Comparison of ENCODE assay signal across 1 cellular context in the genomic region with DNA sequence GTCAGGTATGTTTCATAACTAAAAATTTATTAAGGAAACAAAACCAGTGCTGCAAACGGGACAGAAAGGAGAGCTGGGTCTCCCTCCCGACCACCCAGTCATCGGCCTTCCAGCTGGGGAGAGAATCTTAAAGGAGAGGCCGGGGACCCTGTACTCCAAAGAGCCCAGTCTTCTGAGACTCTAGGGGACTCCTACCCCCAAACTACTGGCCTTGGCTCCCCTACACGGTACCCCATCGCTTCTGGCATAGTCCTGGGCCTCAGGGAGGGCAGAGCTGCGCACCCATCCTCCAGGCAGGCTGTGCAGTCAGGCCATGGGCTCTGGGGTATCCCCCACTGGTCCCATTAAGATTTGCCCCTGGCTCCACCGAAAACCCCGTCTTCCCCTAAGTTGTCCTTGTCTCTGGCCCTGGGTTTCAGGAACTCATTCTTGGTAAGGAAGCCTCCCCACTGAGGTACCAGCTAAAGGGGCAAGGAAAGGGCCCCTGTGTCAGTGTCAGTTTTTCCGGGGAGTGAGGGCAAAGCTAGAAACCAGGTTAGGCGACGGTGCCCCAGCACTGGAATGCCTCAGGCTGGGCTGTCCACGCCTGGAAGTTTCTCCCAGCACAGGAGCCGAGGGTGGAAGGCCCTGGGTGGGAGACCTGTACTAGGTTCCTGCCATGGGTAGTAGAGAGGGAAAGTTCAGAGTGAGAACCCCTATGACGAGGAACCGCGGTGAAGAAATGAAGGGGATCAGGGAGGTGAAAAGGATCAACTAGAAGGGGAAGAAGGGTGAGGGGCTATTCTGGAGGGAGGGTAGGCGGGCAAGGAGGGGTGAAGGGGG.
TF ChIP-seq lines count a peak whose summit lies in the region.

No MANE protein-coding gene starts in this region.

TF ChIP-seq in GM12878, 131 proteins besides CTCF, POLR2A, EP300 and RAD21:
- no peak for TF ChIP-seq ASH2L (IDR thresholded peaks at IDR 0.05; ENCODE audit: borderline replicate concordance, low read depth)
- TF ChIP-seq POLR2AphosphoS2 (IDR thresholded peaks at IDR 0.05; ENCODE audit: low read depth, low read length), result 0 out of 2 replicates have a peak, but pooled peaks have one; percentile 29
- TF ChIP-seq SMAD5 (IDR thresholded peaks at IDR 0.05; ENCODE audit: low read depth), result 0 out of 2 replicates have a peak, but pooled peaks have one; percentile 7
- no peak for TF ChIP-seq FOS (IDR thresholded peaks at IDR 0.05; ENCODE audit: borderline replicate concordance, extremely low read depth, insufficient read length)
- no peak for TF ChIP-seq SP1 (IDR thresholded peaks at IDR 0.05; ENCODE audit: low read depth, low read length)
- peak; percentile 16; the same call in 1 of the 2 replicates for TF ChIP-seq HDGF (IDR thresholded peaks at IDR 0.05)
- TF ChIP-seq TCF7 (IDR thresholded peaks at IDR 0.05; ENCODE audit: borderline replicate concordance), result no peak
- TF ChIP-seq CHD4 (IDR thresholded peaks at IDR 0.05), result no peak
- no peak for TF ChIP-seq SUZ12 (IDR thresholded peaks at IDR 0.05; ENCODE audit: unreplicated experiment)
